11 cellular contexts compared by ENCODE assay signal in the genomic region with DNA sequence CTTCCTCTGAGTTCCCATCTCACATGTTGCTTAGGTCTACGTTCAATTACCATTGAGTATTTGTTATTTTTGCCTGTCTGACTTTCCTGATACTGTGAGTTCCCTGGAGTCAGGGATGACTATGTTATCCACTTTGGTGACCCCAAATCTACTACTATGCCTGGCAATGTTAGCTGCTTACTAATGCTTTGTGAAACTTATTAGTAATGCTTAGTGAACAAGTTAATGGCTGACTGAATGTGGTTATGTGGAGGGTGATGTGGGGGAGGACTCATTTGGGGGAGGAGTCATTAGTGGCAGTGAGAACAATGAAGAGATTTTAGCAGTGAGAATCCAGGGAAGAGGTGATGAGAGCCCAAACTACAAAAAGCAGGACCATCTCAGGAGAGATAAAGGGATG.
DNase-seq lines count a peak whose midpoint lies in the region; ATAC-seq and TF ChIP-seq lines count a peak whose summit lies in the region.
"Had no signal": no experiment of that assay in that cellular context is flagged by ENCODE, and none has a peak within 500 bp of the region (broad histone marks: within the 10 kb centered on the region; RNA-seq: fewer than 3 reads in every experiment).

No MANE protein-coding gene starts in this region.

- peaks cover 15% of the 10 kb centered on the region for H3K4me1 ChIP-seq in OCI-LY3 (ENCODE audit: low read length)

- H3K36me3 ChIP-seq in OCI-LY3 (replicated peaks; ENCODE audit: low read depth, low read length) = peaks cover 4% of the 10 kb centered on the region

- no peaks in the 10 kb centered on the region for H3K79me2 ChIP-seq in OCI-LY3 (ENCODE audit: low read length)

- peak; percentile 69 for ATAC-seq in activated naive CD8-positive, alpha-beta T cell treated with anti-CD3 and anti-CD28 coated beads, Interleukin-2, amount 50 U/mL, for 24 hours
- ATAC-seq in HG02852 (IDR thresholded peaks at IDR 0.05; ENCODE audit: unreplicated experiment) = peak; percentile 99
- no peak for ATAC-seq in effector memory CD8-positive, alpha-beta T cell (replicated peaks)

- peak overlapping the region; percentile 21 for H3K4me2 ChIP-seq in OCI-LY3 (ENCODE audit: low read length)

- H3K4me3 Mint-ChIP-seq in activated naive CD8-positive, alpha-beta T cell treated with anti-CD3 and anti-CD28 coated beads, Interleukin-2, amount 50 U/mL, for 24 hours = no peak overlapping the region
- no peak overlapping the region for H3K4me3 Mint-ChIP-seq in activated naive CD8-positive, alpha-beta T cell treated with anti-CD3 and anti-CD28 coated beads for 36 hours
- no peak overlapping the region for H3K4me3 Mint-ChIP-seq in effector memory CD8-positive, alpha-beta T cell

- no peak for DNase-seq in activated naive CD8-positive, alpha-beta T cell treated with anti-CD3 and anti-CD28 coated beads, Interleukin-2, amount 50 U/mL, for 24 hours
- DNase-seq in activated naive CD8-positive, alpha-beta T cell treated with anti-CD3 and anti-CD28 coated beads for 36 hours = no peak
- DNase-seq in dermis blood vessel endothelial cell (no peak), 8988T (no peak), NCI-H2029 (lab: John Stamatoyannopoulos, UW) (no peak)
- DNase-seq in effector memory CD8-positive, alpha-beta T cell = no peak
- DNase-seq: dorsolateral prefrontal cortex, H7, NCI-H69 had no signal

- no peak overlapping the region for H3K27ac ChIP-seq in OCI-LY3 (ENCODE audit: low read length)
- H3K27ac ChIP-seq: dorsolateral prefrontal cortex had no signal

- H3K4me3 ChIP-seq in OCI-LY3 (ENCODE audit: low read length) = no peak overlapping the region
- H3K4me3 ChIP-seq: dorsolateral prefrontal cortex had no signal

- no peak overlapping the region for H2AFZ ChIP-seq in OCI-LY3 (ENCODE audit: low read depth, low read length)

- H3K27me3 Mint-ChIP-seq in activated naive CD8-positive, alpha-beta T cell treated with anti-CD3 and anti-CD28 coated beads, Interleukin-2, amount 50 U/mL, for 24 hours = no peaks in the 10 kb centered on the region
- no peaks in the 10 kb centered on the region for H3K27me3 Mint-ChIP-seq in activated naive CD8-positive, alpha-beta T cell treated with anti-CD3 and anti-CD28 coated beads for 36 hours
- H3K27me3 Mint-ChIP-seq in effector memory CD8-positive, alpha-beta T cell = no peaks in the 10 kb centered on the region

- H3K36me3 Mint-ChIP-seq in activated naive CD8-positive, alpha-beta T cell treated with anti-CD3 and anti-CD28 coated beads, Interleukin-2, amount 50 U/mL, for 24 hours (ENCODE audit: low read depth) = peaks cover 10% of the 10 kb centered on the region
- peaks cover 15% of the 10 kb centered on the region for H3K36me3 Mint-ChIP-seq in activated naive CD8-positive, alpha-beta T cell treated with anti-CD3 and anti-CD28 coated beads for 36 hours
- H3K36me3 Mint-ChIP-seq in effector memory CD8-positive, alpha-beta T cell (ENCODE audit: insufficient read depth) = no peaks in the 10 kb centered on the region

- TF ChIP-seq CTCF in OCI-LY3 (IDR thresholded peaks at IDR 0.05; ENCODE audit: low read depth, low read length) = no peak

- 0 out of 2 replicates have a peak, but pooled peaks cover 3% of the 10 kb centered on the region for H3K9me3 ChIP-seq in OCI-LY3 (ENCODE audit: insufficient read depth, low read length)

- peaks cover 2% of the 10 kb centered on the region for H3K4me1 Mint-ChIP-seq in activated naive CD8-positive, alpha-beta T cell treated with anti-CD3 and anti-CD28 coated beads, Interleukin-2, amount 50 U/mL, for 24 hours
- no peaks in the 10 kb centered on the region for H3K4me1 Mint-ChIP-seq in activated naive CD8-positive, alpha-beta T cell treated with anti-CD3 and anti-CD28 coated beads for 36 hours
- H3K4me1 Mint-ChIP-seq in effector memory CD8-positive, alpha-beta T cell (ENCODE audit: low read depth in 2 of 2) = no peaks in the 10 kb centered on the region

- no peak overlapping the region for H3K9ac ChIP-seq in OCI-LY3 (ENCODE audit: low read length)

- H3K9me3 Mint-ChIP-seq in activated naive CD8-positive, alpha-beta T cell treated with anti-CD3 and anti-CD28 coated beads, Interleukin-2, amount 50 U/mL, for 24 hours = peaks cover 5% of the 10 kb centered on the region
- peaks cover 2% of the 10 kb centered on the region for H3K9me3 Mint-ChIP-seq in activated naive CD8-positive, alpha-beta T cell treated with anti-CD3 and anti-CD28 coated beads for 36 hours
- no peaks in the 10 kb centered on the region for H3K9me3 Mint-ChIP-seq in effector memory CD8-positive, alpha-beta T cell

- H3K27me3 ChIP-seq in OCI-LY3 (ENCODE audit: low read depth, low read length) = no peaks in the 10 kb centered on the region
- H3K27me3 ChIP-seq: dorsolateral prefrontal cortex had no signal

- H3K27ac Mint-ChIP-seq in activated naive CD8-positive, alpha-beta T cell treated with anti-CD3 and anti-CD28 coated beads, Interleukin-2, amount 50 U/mL, for 24 hours = no peak overlapping the region
- no peak overlapping the region for H3K27ac Mint-ChIP-seq in activated naive CD8-positive, alpha-beta T cell treated with anti-CD3 and anti-CD28 coated beads for 36 hours
- H3K27ac Mint-ChIP-seq in effector memory CD8-positive, alpha-beta T cell = no peak overlapping the region

- no peaks in the 10 kb centered on the region for H4K20me1 ChIP-seq in OCI-LY3 (ENCODE audit: insufficient read depth, low read length)
